Comparison of ENCODE assay signal across 16 cellular contexts in the genomic region with DNA sequence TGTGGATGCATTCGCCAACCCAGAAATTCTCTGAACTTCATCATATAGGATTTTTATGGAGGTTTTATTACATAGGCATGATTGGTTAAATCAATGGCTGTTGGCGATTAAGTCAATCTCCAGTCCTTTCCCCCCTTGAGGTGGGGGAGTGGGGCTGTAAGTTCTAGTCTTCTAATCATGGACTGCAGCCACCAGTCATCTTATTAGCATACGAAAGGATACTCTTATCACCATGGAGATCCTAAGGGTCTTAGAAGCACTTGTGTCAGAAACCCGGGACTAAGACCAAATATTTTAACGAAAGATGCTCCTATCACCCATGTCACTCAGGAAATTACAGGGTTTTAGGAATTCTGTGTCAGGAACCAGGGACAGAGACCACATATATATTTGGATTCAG. TPM values are rescaled to one million over a fixed set of nuclear protein-coding genes. Genes with fewer than 3 reads are reported as not detected.
A peak's percentile ranks its signal among the peaks of the same experiment; 100 is the strongest.
DNase-seq lines count a peak whose midpoint lies in the region; ATAC-seq and TF ChIP-seq lines count a peak whose summit lies in the region.
"Had no signal": no experiment of that assay in that cellular context is flagged by ENCODE, and none has a peak within 500 bp of the region (broad histone marks: within the 10 kb centered on the region; RNA-seq: fewer than 3 reads in every experiment).

No MANE protein-coding gene starts in this region.

- H3K36me3 ChIP-seq in mammary epithelial cell (ENCODE audit: insufficient read depth, low read length) (peaks cover 9% of the 10 kb centered on the region), neural progenitor cell (no peaks in the 10 kb centered on the region), osteoblast (ENCODE audit: insufficient read depth, low read length) (peaks cover 9% of the 10 kb centered on the region)

- H2AFZ ChIP-seq in mammary epithelial cell (ENCODE audit: low read depth, low read length) (no peak overlapping the region), neural progenitor cell (replicated peaks) (no peak overlapping the region), osteoblast (ENCODE audit: low read length) (no peak overlapping the region)

- ATAC-seq in WTC11 (peak; percentile 57), HG03025 (IDR thresholded peaks at IDR 0.05; ENCODE audit: low FRiP score, unreplicated experiment) (no peak)
- ATAC-seq: CD8-positive, alpha-beta T cell; GM12878; HCT116 had no signal

- no peak overlapping the region for H3K27ac ChIP-seq in mammary epithelial cell (ENCODE audit: insufficient read depth, low read depth, low read length)
- H3K27ac ChIP-seq in neural progenitor cell: no peak overlapping the region
- no peak overlapping the region for H3K27ac ChIP-seq in osteoblast (ENCODE audit: low read depth, low read length)

- H3K36me3 Mint-ChIP-seq in MCF 10A (ENCODE audit: insufficient read depth, unreplicated experiment): peaks cover 62% of the 10 kb centered on the region
- H3K36me3 Mint-ChIP-seq in WTC11: peaks cover 10% of the 10 kb centered on the region; the same call in 1 of the 2 replicates
- peaks cover 36% of the 10 kb centered on the region for H3K36me3 Mint-ChIP-seq in neural progenitor cell

- no peak overlapping the region for H3K4me3 Mint-ChIP-seq in MCF 10A (ENCODE audit: unreplicated experiment)
- H3K4me3 Mint-ChIP-seq in WTC11: no peak overlapping the region
- H3K4me3 Mint-ChIP-seq in neural progenitor cell: no peak overlapping the region
- H3K4me3 Mint-ChIP-seq: B cell; CD8-positive, alpha-beta T cell; IgD-negative memory B cell had no signal

- no peak overlapping the region for H3K4me3 ChIP-seq in mammary epithelial cell (replicated peaks in 1 of 3; ENCODE audit: insufficient read depth in 1 of 3, low read depth in 2 of 3, low read length in 3 of 3)
- H3K4me3 ChIP-seq in neural progenitor cell: no peak overlapping the region
- H3K4me3 ChIP-seq in osteoblast (ENCODE audit: insufficient read depth, low read length): no peak overlapping the region
- H3K4me3 ChIP-seq: BLaER1 treated with 17β-estradiol and CSF1 and Interleukin-3, amounts not matched to agents 10 nM and 100 nM; GM12878 had no signal

- intact Hi-C loops in MCF 10A (cut with micrococcal nuclease): no loop called here
- intact Hi-C loops in mammary epithelial cell (cut with micrococcal nuclease): no loop called here

- BruUV-seq in MCF 10A (replicated peaks; lab: Mats Ljungman, UMichigan): no TSS peak
- no TSS peak for BruUV-seq in mammary epithelial cell (replicated peaks; lab: Mats Ljungman, UMichigan)

- no peak overlapping the region for H3K9ac ChIP-seq in mammary epithelial cell (ENCODE audit: insufficient read depth, low read length)
- H3K9ac ChIP-seq in neural progenitor cell: no peak overlapping the region
- H3K9ac ChIP-seq: BLaER1 treated with 17β-estradiol and CSF1 and Interleukin-3, amounts not matched to agents 10 nM and 100 nM had no signal

- H3K27me3 ChIP-seq in mammary epithelial cell (ENCODE audit: insufficient read depth, low read length): no peaks in the 10 kb centered on the region
- no peaks in the 10 kb centered on the region for H3K27me3 ChIP-seq in neural progenitor cell
- no peaks in the 10 kb centered on the region for H3K27me3 ChIP-seq in osteoblast (ENCODE audit: insufficient read depth, low read length)
- H3K27me3 ChIP-seq: BLaER1 treated with 17β-estradiol and CSF1 and Interleukin-3, amounts not matched to agents 10 nM and 100 nM had no signal

- H3K27me3 Mint-ChIP-seq in MCF 10A (ENCODE audit: insufficient read depth, unreplicated experiment): no peaks in the 10 kb centered on the region
- no peaks in the 10 kb centered on the region for H3K27me3 Mint-ChIP-seq in WTC11 (ENCODE audit: low read depth)
- H3K27me3 Mint-ChIP-seq in neural progenitor cell (ENCODE audit: insufficient read depth, low read depth): peaks cover 2% of the 10 kb centered on the region
- H3K27me3 Mint-ChIP-seq: B cell, IgD-negative memory B cell had no signal

- no peak for DNase-seq in MCF 10A (ENCODE audit: unreplicated experiment)
- no peak for DNase-seq in mammary epithelial cell
- no peak for DNase-seq in WTC11 (ENCODE audit: low spot score)
- peak; percentile 5 for DNase-seq in neural progenitor cell (ENCODE audit: low spot score)
- no peak for DNase-seq in osteoblast (ENCODE audit: insufficient read length, low spot score, missing footprints)
- DNase-seq in NCI-H2081 treated with DMSO at 0.1 percent for 48 hours (lab: John Stamatoyannopoulos, UW): no peak
- DNase-seq: Calu3; CD8-positive, alpha-beta T cell; DMS79 treated with DMSO at 0.1 percent for 48 hours; HFFc6 had no signal

- peaks cover 36% of the 10 kb centered on the region for H3K4me1 ChIP-seq in mammary epithelial cell (ENCODE audit: insufficient read depth, low read length)
- H3K4me1 ChIP-seq in neural progenitor cell: peaks cover 15% of the 10 kb centered on the region
- H3K4me1 ChIP-seq in osteoblast (ENCODE audit: insufficient read depth, low read length): peaks cover 21% of the 10 kb centered on the region

- CTCF ChIA-PET in MCF 10A (lab: Yijun Ruan, JAX): interaction anchor here (0.6 to 0.7 kb wide), 2 partner anchors 30 to 1368 kb away, joined by 3 read pairs; no protein-coding TSS in a partner anchor
- CTCF ChIA-PET in mammary epithelial cell (lab: Charles Lee; ENCODE audit: low non-redundant PET): no interaction called here
- CTCF ChIA-PET in WTC11 (lab: Charles Lee): no interaction called here

- 94% methylated on average over 5 of the region's 5 CpGs for WGBS in mammary epithelial cell (ENCODE audit: low coverage, missing lambda C conversion rate)

- dilution Hi-C loops in mammary epithelial cell (cut with HindIII; ENCODE audit: low sequenced_read_pairs): no loop called here

- no peak for TF ChIP-seq CTCF in MCF 10A (IDR thresholded peaks at IDR 0.05; ENCODE audit: unreplicated experiment)
- TF ChIP-seq CTCF in mammary epithelial cell (conservative IDR thresholded peaks at IDR 0.05 in 1 of 2, IDR thresholded peaks at IDR 0.05 in 1 of 2; ENCODE audit: extremely low read depth in 1 of 2, insufficient read depth in 1 of 2, low read depth in 1 of 2, low read length in 2 of 2): no peak
- no peak for TF ChIP-seq CTCF in WTC11 (IDR thresholded peaks at IDR 0.05)
- no peak for TF ChIP-seq CTCF in neural progenitor cell (IDR thresholded peaks at IDR 0.05)
- TF ChIP-seq CTCF in osteoblast (IDR thresholded peaks at IDR 0.05; ENCODE audit: extremely low read depth, low read depth, low read length): no peak

- H3K9me3 ChIP-seq in mammary epithelial cell (replicated peaks; ENCODE audit: insufficient read depth, low read length) (no peaks in the 10 kb centered on the region), neural progenitor cell (ENCODE audit: low read depth) (no peaks in the 10 kb centered on the region), osteoblast (ENCODE audit: low read depth, low read length) (no peaks in the 10 kb centered on the region)

- H4K20me1 ChIP-seq in mammary epithelial cell (ENCODE audit: insufficient read depth, low read length): no peaks in the 10 kb centered on the region
- H4K20me1 ChIP-seq in neural progenitor cell (ENCODE audit: low read depth): no peaks in the 10 kb centered on the region
- H4K20me1 ChIP-seq in osteoblast (ENCODE audit: insufficient read depth, low read length): no peaks in the 10 kb centered on the region
- H4K20me1 ChIP-seq: BLaER1 treated with 17β-estradiol and CSF1 and Interleukin-3, amounts not matched to agents 10 nM and 100 nM had no signal

- POLR2A ChIA-PET in MCF 10A (lab: Yijun Ruan, JAX): no interaction called here
- POLR2A ChIA-PET in WTC11 (lab: Charles Lee): no interaction called here

- no peak overlapping the region for H3K4me2 ChIP-seq in mammary epithelial cell (ENCODE audit: insufficient read depth, low read depth, low read length)
- H3K4me2 ChIP-seq in neural progenitor cell: no peak overlapping the region
- H3K4me2 ChIP-seq in osteoblast (ENCODE audit: insufficient read depth, low read length): no peak overlapping the region

- H3F3A ChIP-seq in neural progenitor cell (ENCODE audit: low read depth): no peaks in the 10 kb centered on the region

- peaks cover 36% of the 10 kb centered on the region for H3K4me1 Mint-ChIP-seq in MCF 10A (ENCODE audit: insufficient read depth, unreplicated experiment)
- H3K4me1 Mint-ChIP-seq in WTC11: peaks cover 18% of the 10 kb centered on the region
- H3K4me1 Mint-ChIP-seq in neural progenitor cell: peaks cover 2% of the 10 kb centered on the region

- H3K9me3 Mint-ChIP-seq in MCF 10A (ENCODE audit: unreplicated experiment) (peaks cover 8% of the 10 kb centered on the region), WTC11 (no peaks in the 10 kb centered on the region), neural progenitor cell (peaks cover 23% of the 10 kb centered on the region)

- H3K79me2 ChIP-seq in mammary epithelial cell (ENCODE audit: insufficient read depth, low read length) (peaks cover 10% of the 10 kb centered on the region), neural progenitor cell (ENCODE audit: low read depth) (no peaks in the 10 kb centered on the region), osteoblast (ENCODE audit: insufficient read depth, low read length) (peaks cover 35% of the 10 kb centered on the region)

- in situ Hi-C loops in mammary epithelial cell (cut with MboI; ENCODE audit: low sequenced_read_pairs in 2 of 2): no loop called here

- H3K27ac Mint-ChIP-seq in MCF 10A (ENCODE audit: low read depth, unreplicated experiment): peak overlapping the region; percentile 16
- H3K27ac Mint-ChIP-seq in WTC11: no peak overlapping the region
- no peak overlapping the region for H3K27ac Mint-ChIP-seq in neural progenitor cell
- H3K27ac Mint-ChIP-seq: B cell; CD8-positive, alpha-beta T cell had no signal

TF ChIP-seq in WTC11, 78 proteins besides CTCF, POLR2A, EP300 and RAD21 (continues in another document):
- TF ChIP-seq, protein P1, sequence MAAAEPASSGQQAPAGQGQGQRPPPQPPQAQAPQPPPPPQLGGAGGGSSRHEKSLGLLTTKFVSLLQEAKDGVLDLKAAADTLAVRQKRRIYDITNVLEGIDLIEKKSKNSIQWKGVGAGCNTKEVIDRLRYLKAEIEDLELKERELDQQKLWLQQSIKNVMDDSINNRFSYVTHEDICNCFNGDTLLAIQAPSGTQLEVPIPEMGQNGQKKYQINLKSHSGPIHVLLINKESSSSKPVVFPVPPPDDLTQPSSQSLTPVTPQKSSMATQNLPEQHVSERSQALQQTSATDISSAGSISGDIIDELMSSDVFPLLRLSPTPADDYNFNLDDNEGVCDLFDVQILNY (CRISPR knock-in tag; IDR thresholded peaks at IDR 0.05): no peak
- no peak for TF ChIP-seq FOXP1 (CRISPR knock-in tag; IDR thresholded peaks at IDR 0.05; ENCODE audit: borderline replicate concordance)

RNA-seq across cellular contexts. Expression of gene SDCCAG8, which starts 36.3 kb away (rescaled TPM):
- total RNA-seq in MCF 10A (2022) (81.1 and 128 TPM in 2 replicates), mammary epithelial cell (10 to 100 TPM; 34.7 to 42.1 TPM), WTC11 (2021) (33.6 to 44.3 TPM (median 42.4 TPM) in 3 replicates), neural progenitor cell (ENCODE audit: low replicate concordance) (19.6 and 30.3 TPM in 2 replicates), osteoblast (42.7 and 63.9 TPM in 2 replicates)
- 22.4 TPM for polyA plus RNA-seq in mammary epithelial cell
- 33.5 TPM for polyA minus RNA-seq in mammary epithelial cell

RNA-seq across cellular contexts. Expression of gene CEP170, which starts 37.0 kb away (rescaled TPM):
- 148 and 182 TPM in 2 replicates for total RNA-seq in MCF 10A (2022)
- total RNA-seq in mammary epithelial cell: 10 to 100 TPM; 64.6 to 75.7 TPM
- 23.9 TPM for polyA plus RNA-seq in mammary epithelial cell
- 73.6 TPM for polyA minus RNA-seq in mammary epithelial cell
- total RNA-seq in WTC11 (2021): 89.6 to 94.7 TPM (median 90.3 TPM) in 3 replicates
- total RNA-seq in neural progenitor cell (ENCODE audit: low replicate concordance): 103 and 126 TPM in 2 replicates
- total RNA-seq in osteoblast: 90.5 and 102 TPM in 2 replicates
